8 cellular contexts compared by ENCODE assay signal in genomic region chr2:61065706-61066688, GRCh38. TPM values are rescaled to one million over a fixed set of nuclear protein-coding genes. Genes with fewer than 3 reads are reported as not detected.
DNase-seq lines count a peak whose midpoint lies in the region; ATAC-seq, FAIRE-seq and TF ChIP-seq lines count a peak whose summit lies in the region.

Gene SANBR, plus strand, starts transcription at chr2:61065871. Its CDS starts 4,480 bp downstream, at chr2:61070351.

- ATAC-seq in HG02642 (IDR thresholded peaks at IDR 0.05; ENCODE audit: poor library complexity, unreplicated experiment) = peak; percentile 98

- H3K27ac Mint-ChIP-seq in type B pancreatic cell = peak within 1 kb of the TSS; percentile 89

- H3K27me3 ChIP-seq in adrenal gland (no peaks in the 10 kb centered on the region), left ventricle myocardium inferior (ENCODE audit: low read depth) (no peaks in the 10 kb centered on the region)

- no peak for TF ChIP-seq CTCF in adrenal gland (IDR thresholded peaks at IDR 0.05)
- peak; percentile 14 for TF ChIP-seq CTCF in left ventricle myocardium inferior (IDR thresholded peaks at IDR 0.05; ENCODE audit: borderline replicate concordance)
- TF ChIP-seq CTCF in type B pancreatic cell (conservative IDR thresholded peaks at IDR 0.05) = no peak

- H3K9me3 ChIP-seq in adrenal gland (replicated peaks in 1 of 3) (no peaks in the 10 kb centered on the region), left ventricle myocardium inferior (replicated peaks) (no peaks in the 10 kb centered on the region)

- peaks cover 4% of the 10 kb centered on the region for H3K36me3 Mint-ChIP-seq in type B pancreatic cell

- peaks cover 11% of the 10 kb centered on the region for H3K4me1 Mint-ChIP-seq in type B pancreatic cell (ENCODE audit: unreplicated experiment)

- no peak for TF ChIP-seq POLR2A in GM12891 (IDR thresholded peaks at IDR 0.05; ENCODE audit: low read depth, low read length)
- TF ChIP-seq POLR2A in adrenal gland (IDR thresholded peaks at IDR 0.05) = no peak

- intact Hi-C loops in adrenal gland (cut with DNase I) = no loop called here
- intact Hi-C loops in left ventricle myocardium inferior (cut with micrococcal nuclease) = no loop called here
- intact Hi-C loops in posterior vena cava (cut with DNase I) = no loop called here

- no peaks in the 10 kb centered on the region for H3K36me3 ChIP-seq in adrenal gland (replicated peaks in 1 of 2)
- H3K36me3 ChIP-seq in left ventricle myocardium inferior = peaks cover 8% of the 10 kb centered on the region

- H3K4me3 ChIP-seq in adrenal gland = peak within 1 kb of the TSS; percentile 41 to 82 (median 68)
- H3K4me3 ChIP-seq in left ventricle myocardium inferior = peak within 1 kb of the TSS; percentile 98

- no peaks in the 10 kb centered on the region for H3K9me3 Mint-ChIP-seq in type B pancreatic cell

- H3K27me3 Mint-ChIP-seq in type B pancreatic cell = no peaks in the 10 kb centered on the region

- H3K4me1 ChIP-seq in adrenal gland (replicated peaks in 1 of 2) = peaks cover 0 to 5% of the 10 kb centered on the region in 2 donors
- peaks cover 21% of the 10 kb centered on the region for H3K4me1 ChIP-seq in left ventricle myocardium inferior

- FAIRE-seq in GM12891 (lab: Jason Lieb, UNC) = peak; percentile 98

- peak within 1 kb of the TSS; percentile 96 for H3K4me3 Mint-ChIP-seq in type B pancreatic cell

- peak; percentile 81 for DNase-seq in GM12891 (ENCODE audit: insufficient read length, low spot score)
- DNase-seq in NCI-H1105 treated with DMSO at 0.1 percent for 48 hours (lab: John Stamatoyannopoulos, UW) = peak; percentile 93
- DNase-seq in T follicular helper cell (ENCODE audit: low read depth) = peak; percentile 78
- peak; percentile 86 to 93 (median 88) for DNase-seq in adrenal gland
- DNase-seq in left ventricle myocardium inferior = peak; percentile 87
- DNase-seq in posterior vena cava (ENCODE audit: low spot score) = peak; percentile 94
- DNase-seq in type B pancreatic cell (ENCODE audit: extremely low spot score, unreplicated experiment) = peak; percentile 93

- H3K27ac ChIP-seq in adrenal gland = peak within 1 kb of the TSS in 4 of 5 donors; percentile 21 to 80 (median 76)
- H3K27ac ChIP-seq in left ventricle myocardium inferior (replicated peaks) = peak within 1 kb of the TSS; percentile 93

- 1 to 2% (median 1%) methylated on average over 6 to 111 of the region's 111 CpGs for WGBS in adrenal gland, 4 donors

TF ChIP-seq in GM12891, 5 proteins besides CTCF, POLR2A, EP300 and RAD21:
- TF ChIP-seq SPI1 (IDR thresholded peaks at IDR 0.05; ENCODE audit: low read depth, low read length) (no peak), PAX5 (IDR thresholded peaks at IDR 0.05; ENCODE audit: insufficient read depth, low read length, severe bottlenecking) (no peak), POLR2AphosphoS5 (IDR thresholded peaks at IDR 0.05; ENCODE audit: low read depth, low read length) (no peak)

RNA-seq across cellular contexts. Expression of gene SANBR, which starts in this region (rescaled TPM):
- 2.3 TPM for polyA plus RNA-seq in GM12891 (2012; ENCODE audit: low read depth, missing spikeins)
- 1 to 10 TPM; 1.2 to 4.1 (median 3.0) TPM for total RNA-seq in adrenal gland
- 1 to 10 TPM; 2.6 to 4.6 (median 3.4) TPM for polyA plus RNA-seq in adrenal gland
- total RNA-seq in left ventricle myocardium inferior = 6.8 TPM
- total RNA-seq in posterior vena cava = 1 to 10 TPM; 5.7 to 8.1 TPM
- 12.6 and 22.3 TPM in 2 replicates for total RNA-seq in type B pancreatic cell (ENCODE audit: low replicate concordance)

Comparison
In these comparisons a context has a peak if more than half of its experiments do, and no peak if none do; other contexts are left out.
1. Peak in every context shown above with its lines: DNase-seq, ATAC-seq, H3K4me3 ChIP-seq and H3K27ac ChIP-seq.